ENCODE assay signal across 20 cellular contexts in genomic region chr4:5632043-5632440, GRCh38.
A peak's percentile ranks its signal among the peaks of the same experiment; 100 is the strongest.
DNase-seq lines count a peak whose midpoint lies in the region; ATAC-seq, FAIRE-seq and TF ChIP-seq lines count a peak whose summit lies in the region.
"Had no signal": no experiment of that assay in that cellular context is flagged by ENCODE, and none has a peak within 500 bp of the region (broad histone marks: within the 10 kb centered on the region; RNA-seq: fewer than 3 reads in every experiment).

No MANE protein-coding gene starts in this region.

- H2BK15ac ChIP-seq in H9 (ENCODE audit: low read depth, low read length): no peak overlapping the region

- no peak overlapping the region for H2BK5ac ChIP-seq in H9 (ENCODE audit: insufficient read length, low read length)

- H3K36me3 ChIP-seq in bronchial epithelial cell (ENCODE audit: control insufficient read depth, insufficient read depth, low read length): peaks cover 10% of the 10 kb centered on the region
- no peaks in the 10 kb centered on the region for H3K36me3 ChIP-seq in CD8-positive, alpha-beta memory T cell (ENCODE audit: insufficient read depth, low read length)
- H3K36me3 ChIP-seq: BE2C had no signal

- H3T11ph ChIP-seq in H9 (ENCODE audit: low read length): no peak overlapping the region

- H4K20me1 ChIP-seq in H9 (ENCODE audit: control insufficient read depth, insufficient read depth, insufficient read length): no peaks in the 10 kb centered on the region

- H3K9ac ChIP-seq in H9 (ENCODE audit: extremely low read depth, insufficient read length, low read length): no peak overlapping the region

- no peak overlapping the region for H3K27ac ChIP-seq in H9 (ENCODE audit: insufficient read length, low read depth, low read length)
- no peak overlapping the region for H3K27ac ChIP-seq in CD8-positive, alpha-beta memory T cell (ENCODE audit: low read depth, low read length)

- no peak overlapping the region for H3K23ac ChIP-seq in H9 (ENCODE audit: insufficient read length, low read depth, low read length)

- no peak overlapping the region for H3K14ac ChIP-seq in H9 (ENCODE audit: insufficient read depth, low read length)

- POLR2A ChIA-PET in CD8-positive, alpha-beta memory T cell (lab: Charles Lee): no interaction called here

- no peak overlapping the region for H4K91ac ChIP-seq in H9 (ENCODE audit: insufficient read length, low read depth, low read length)

- intact Hi-C loops in left ventricle myocardium superior (cut with micrococcal nuclease): no loop called here

- no peak overlapping the region for H3K4me3 ChIP-seq in bronchial epithelial cell (ENCODE audit: low read depth, low read length)
- no peak overlapping the region for H3K4me3 ChIP-seq in CD8-positive, alpha-beta memory T cell (ENCODE audit: low read length)

- H3K4me1 Mint-ChIP-seq in H9 (peaks cover 13 to 16% of the 10 kb centered on the region in 2 experiments), mesothelial cell of epicardium (peaks cover 14% of the 10 kb centered on the region)
- no peaks in the 10 kb centered on the region for H3K4me1 Mint-ChIP-seq in CD8-positive, alpha-beta memory T cell
- H3K4me1 Mint-ChIP-seq: CD4-positive, CD25-positive, alpha-beta regulatory T cell had no signal

- H2BK120ac ChIP-seq in H9 (ENCODE audit: low read depth, low read length, poor library complexity, severe bottlenecking): no peak overlapping the region

- WGBS in H9 (ENCODE audit: extremely low coverage, insufficient read length, low lambda C conversion rate): no CpG with 5 or more reads among the region's 4 CpGs

- no peaks in the 10 kb centered on the region for H3K23me2 ChIP-seq in H9 (ENCODE audit: insufficient read length, low read depth, low read length, poor library complexity, severe bottlenecking)

- no peak overlapping the region for H4K8ac ChIP-seq in H9 (replicated peaks; ENCODE audit: insufficient read length, low read depth, low read length)

- FAIRE-seq in bronchial epithelial cell (lab: Jason Lieb, UNC): peak; percentile 60
- FAIRE-seq: A204.1, D721Med, G401.6, GM12892, GM18507 had no signal

- H3K27me3 Mint-ChIP-seq in H9 (ENCODE audit: low read depth) (no peaks in the 10 kb centered on the region), mesothelial cell of epicardium (ENCODE audit: low read depth) (no peaks in the 10 kb centered on the region)
- H3K27me3 Mint-ChIP-seq in CD8-positive, alpha-beta memory T cell: peaks cover 0 to 4% of the 10 kb centered on the region in 2 donors
- H3K27me3 Mint-ChIP-seq: CD4-positive, CD25-positive, alpha-beta regulatory T cell had no signal

- no peak for DNase-seq in H9
- DNase-seq in bronchial epithelial cell (ENCODE audit: low read depth): no peak
- DNase-seq in mesothelial cell of epicardium (ENCODE audit: low spot score in 2 of 2, unreplicated experiment in 2 of 2): no peak
- no peak for DNase-seq in CD8-positive, alpha-beta memory T cell
- no peak for DNase-seq in left ventricle myocardium superior
- no peak for DNase-seq in NAMALWA (ENCODE audit: low spot score)
- DNase-seq: ACHN; BE2C; C1 segment of cervical spinal cord; Caco-2; CD4-positive, CD25-positive, alpha-beta regulatory T cell; GOT3; HCEC 1CT; KG1 had no signal

- H2BK20ac ChIP-seq in H9 (ENCODE audit: low read depth, low read length, poor library complexity, severe bottlenecking): no peak overlapping the region

- no peak for ATAC-seq in left ventricle myocardium superior
- no peak for ATAC-seq in HG02840 (IDR thresholded peaks at IDR 0.05; ENCODE audit: low FRiP score, unreplicated experiment)

- H3K18ac ChIP-seq in H9 (ENCODE audit: insufficient read length, low read depth, low read length): no peak overlapping the region

- H3K4me3 Mint-ChIP-seq in H9: no peak overlapping the region
- H3K4me3 Mint-ChIP-seq in mesothelial cell of epicardium: no peak overlapping the region
- no peak overlapping the region for H3K4me3 Mint-ChIP-seq in CD8-positive, alpha-beta memory T cell
- H3K4me3 Mint-ChIP-seq: CD4-positive, CD25-positive, alpha-beta regulatory T cell had no signal

- H3K27me3 ChIP-seq in H9 (ENCODE audit: insufficient read depth, low read length) (no peaks in the 10 kb centered on the region), bronchial epithelial cell (ENCODE audit: control insufficient read depth, insufficient read depth, low read length) (no peaks in the 10 kb centered on the region)
- H3K27me3 ChIP-seq in CD8-positive, alpha-beta memory T cell (ENCODE audit: insufficient read depth, low read length, poor library complexity, severe bottlenecking): no peaks in the 10 kb centered on the region
- H3K27me3 ChIP-seq: BE2C had no signal

- no peaks in the 10 kb centered on the region for H3K9me3 Mint-ChIP-seq in H9
- no peaks in the 10 kb centered on the region for H3K9me3 Mint-ChIP-seq in mesothelial cell of epicardium
- H3K9me3 Mint-ChIP-seq in CD8-positive, alpha-beta memory T cell: no peaks in the 10 kb centered on the region

- H2AK5ac ChIP-seq in H9 (ENCODE audit: insufficient read length, low read length): no peak overlapping the region

- peaks cover 0 to 20% (median 9%) of the 10 kb centered on the region in 3 experiments; a peak in 6 of 7 replicates for H3K36me3 Mint-ChIP-seq in H9 (ENCODE audit: insufficient read depth in 1 of 3, low read depth in 3 of 3)
- peaks cover 31% of the 10 kb centered on the region for H3K36me3 Mint-ChIP-seq in mesothelial cell of epicardium
- H3K36me3 Mint-ChIP-seq in CD8-positive, alpha-beta memory T cell: no peaks in the 10 kb centered on the region
- H3K36me3 Mint-ChIP-seq: CD4-positive, CD25-positive, alpha-beta regulatory T cell had no signal

- H3K4me1 ChIP-seq in H9 (ENCODE audit: insufficient read depth, low read length): no peaks in the 10 kb centered on the region; the same call in 1 of the 2 replicates
- H3K4me1 ChIP-seq in CD8-positive, alpha-beta memory T cell (ENCODE audit: insufficient read depth, low read length): no peaks in the 10 kb centered on the region
- H3K4me1 ChIP-seq: BE2C, Caco-2 had no signal

- no peak overlapping the region for H3K4me2 ChIP-seq in H9 (ENCODE audit: insufficient read depth, insufficient read length, low read length)

- TF ChIP-seq CTCF in H9 (conservative IDR thresholded peaks at IDR 0.05) (no peak), bronchial epithelial cell (IDR thresholded peaks at IDR 0.05; ENCODE audit: insufficient read depth, low read length, severe bottlenecking) (no peak), mesothelial cell of epicardium (IDR thresholded peaks at IDR 0.05; ENCODE audit: unreplicated experiment) (no peak)

- H2AFZ ChIP-seq in H9 (ENCODE audit: low read length): no peak overlapping the region

- H3K27ac Mint-ChIP-seq in H9 (peak overlapping the region in 2 of 3 experiments; percentile 67 to 92; a peak in 2 of 7 replicates), mesothelial cell of epicardium (peak overlapping the region; percentile 56)
- H3K27ac Mint-ChIP-seq in CD8-positive, alpha-beta memory T cell: no peak overlapping the region
- H3K27ac Mint-ChIP-seq: CD4-positive, CD25-positive, alpha-beta regulatory T cell had no signal

- H4K5ac ChIP-seq in H9 (ENCODE audit: insufficient read length, low read depth, low read length): no peak overlapping the region

- H3K79me1 ChIP-seq in H9 (ENCODE audit: insufficient read depth, low read depth, low read length, poor library complexity, severe bottlenecking): no peaks in the 10 kb centered on the region

- H3K9me3 ChIP-seq in H9 (ENCODE audit: control insufficient read depth, low read depth, low read length): no peaks in the 10 kb centered on the region
- H3K9me3 ChIP-seq in CD8-positive, alpha-beta memory T cell (ENCODE audit: low read length): no peaks in the 10 kb centered on the region
- H3K9me3 ChIP-seq: BE2C, Caco-2 had no signal

- CTCF ChIA-PET in CD8-positive, alpha-beta memory T cell (lab: Charles Lee): no interaction called here

- no peak overlapping the region for H3K4ac ChIP-seq in H9 (ENCODE audit: low read depth, low read length)

- no peak overlapping the region for H2BK12ac ChIP-seq in H9 (ENCODE audit: insufficient read length, low read depth, low read length)

- no peaks in the 10 kb centered on the region for H3K79me2 ChIP-seq in H9 (ENCODE audit: insufficient read depth, low read length)

- no peak overlapping the region for H3K56ac ChIP-seq in H9 (ENCODE audit: insufficient read length, low read depth, low read length)

Comparison
In these comparisons a context has a peak if more than half of its experiments do, and no peak if none do; other contexts are left out.
1. H3K27ac Mint-ChIP-seq: peak in H9 (2 of 3) and mesothelial cell of epicardium (single experiment); none in CD8-positive, alpha-beta memory T cell (0 of 8).